ENCODE assay signal across 22 cellular contexts in the genomic region with DNA sequence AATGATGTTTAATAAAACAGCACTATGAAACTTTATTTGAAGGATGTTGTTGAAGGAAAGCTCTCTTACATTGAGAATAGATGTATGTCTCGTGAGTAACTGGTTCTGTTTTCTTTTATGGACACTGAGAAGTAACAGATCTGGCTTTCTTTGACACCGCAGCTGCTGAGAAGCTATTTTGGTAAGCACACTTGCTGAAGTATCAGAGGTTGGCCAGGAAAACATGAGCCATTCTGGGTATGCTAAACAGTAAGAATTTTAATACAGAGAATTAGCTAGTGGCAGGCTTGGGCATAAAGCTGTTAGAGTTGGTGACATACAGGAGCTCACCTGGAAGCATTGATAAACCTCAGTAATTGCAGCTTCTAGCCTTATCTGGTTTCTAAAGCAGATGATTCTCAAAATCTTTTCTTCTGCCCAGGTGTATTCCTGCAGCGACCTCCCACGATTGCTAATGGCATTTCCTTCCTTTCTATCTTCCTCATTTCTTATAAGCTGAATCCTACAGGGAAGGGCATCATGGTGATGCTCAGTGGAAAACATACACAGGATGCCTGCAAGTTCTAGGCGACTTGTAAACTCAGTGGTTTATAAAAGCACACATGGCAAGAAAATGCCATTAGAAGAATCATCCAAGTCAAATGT.
"Had no signal": no experiment of that assay in that cellular context is flagged by ENCODE, and none has a peak within 500 bp of the region (broad histone marks: within the 10 kb centered on the region; RNA-seq: fewer than 3 reads in every experiment).

No MANE protein-coding gene starts in this region.

- H3K4me1 ChIP-seq: colonic mucosa had no signal

- H3K27me3 Mint-ChIP-seq: activated CD4-positive, alpha-beta memory T cell treated with anti-CD3 and anti-CD28 coated beads, Interleukin-2, amount 10 ng/mL, durations not matched to agents 7 days and 5 days; activated CD4-positive, alpha-beta T cell treated with anti-CD3 and anti-CD28 coated beads for 36 hours; activated naive CD4-positive, alpha-beta T cell treated with anti-CD3 and anti-CD28 coated beads, Interleukin-2, amount 10 ng/mL, durations not matched to agents 7 days and 5 days had no signal

- H3K4me1 Mint-ChIP-seq: activated CD4-positive, alpha-beta memory T cell treated with anti-CD3 and anti-CD28 coated beads, Interleukin-2, amount 10 ng/mL, durations not matched to agents 7 days and 5 days; activated CD4-positive, alpha-beta T cell treated with anti-CD3 and anti-CD28 coated beads for 36 hours; activated naive CD4-positive, alpha-beta T cell treated with anti-CD3 and anti-CD28 coated beads, Interleukin-2, amount 10 ng/mL, durations not matched to agents 7 days and 5 days; activated naive CD8-positive, alpha-beta T cell treated with anti-CD3 and anti-CD28 coated beads for 36 hours; activated T-helper 17 cell treated with anti-CD3 and anti-CD28 coated beads, Interleukin-2, amount 50 U/mL, for 72 hours had no signal

- H3K27ac Mint-ChIP-seq: activated CD4-positive, alpha-beta memory T cell treated with anti-CD3 and anti-CD28 coated beads, Interleukin-2, amount 10 ng/mL, durations not matched to agents 7 days and 5 days; activated CD4-positive, alpha-beta T cell treated with anti-CD3 and anti-CD28 coated beads for 36 hours; activated naive CD4-positive, alpha-beta T cell treated with anti-CD3 and anti-CD28 coated beads, Interleukin-2, amount 10 ng/mL, durations not matched to agents 7 days and 5 days; activated naive CD8-positive, alpha-beta T cell treated with anti-CD3 and anti-CD28 coated beads for 36 hours; activated T-helper 17 cell treated with anti-CD3 and anti-CD28 coated beads, Interleukin-2, amount 50 U/mL, for 72 hours had no signal

- ATAC-seq: activated CD4-positive, alpha-beta T cell treated with anti-CD3 and anti-CD28 coated beads for 36 hours; activated T-helper 17 cell treated with anti-CD3 and anti-CD28 coated beads, Interleukin-2, amount 50 U/mL, for 72 hours had no signal

- DNase-seq: activated CD4-positive, alpha-beta memory T cell treated with anti-CD3 and anti-CD28 coated beads, Interleukin-2, amount 10 ng/mL, durations not matched to agents 7 days and 5 days; activated CD4-positive, alpha-beta T cell treated with anti-CD3 and anti-CD28 coated beads for 36 hours; activated CD4-positive, alpha-beta T cell treated with anti-CD3 and anti-CD28 coated beads, Interleukin-2, amount 50 U/mL, for 1 hour; activated gamma-delta T cell; activated naive CD4-positive, alpha-beta T cell treated with anti-CD3 and anti-CD28 coated beads, Interleukin-2, amount 10 ng/mL, durations not matched to agents 7 days and 5 days; activated naive CD8-positive, alpha-beta T cell treated with anti-CD3 and anti-CD28 coated beads for 36 hours; activated T-cell treated with anti-CD3 and anti-CD28 coated beads for 4 hours; activated T-cell treated with anti-CD3 and anti-CD28 coated beads, Interleukin-2, amount 50 U/mL, for 48 hours; caudate nucleus; colonic mucosa; Kasumi-1; NCI-H1048; NCI-H1417; NCI-H1694 treated with DMSO at 0.1 percent for 48 hours; NCI-H2029 treated with DMSO at 0.1 percent for 48 hours; NCI-H345; NCI-H510A; NCI-H526 treated with DMSO at 0.1 percent for 48 hours; T-helper 1 cell had no signal

- H3K27ac ChIP-seq: colonic mucosa, SK-N-MC, VCaP had no signal

- H3K36me3 ChIP-seq: colonic mucosa had no signal

- H3K27me3 ChIP-seq: colonic mucosa had no signal

- H3K4me3 ChIP-seq: colonic mucosa, SK-N-MC had no signal

- H3K4me3 Mint-ChIP-seq: activated CD4-positive, alpha-beta memory T cell treated with anti-CD3 and anti-CD28 coated beads, Interleukin-2, amount 10 ng/mL, durations not matched to agents 7 days and 5 days; activated CD4-positive, alpha-beta T cell treated with anti-CD3 and anti-CD28 coated beads for 36 hours; activated naive CD4-positive, alpha-beta T cell treated with anti-CD3 and anti-CD28 coated beads, Interleukin-2, amount 10 ng/mL, durations not matched to agents 7 days and 5 days; activated naive CD8-positive, alpha-beta T cell treated with anti-CD3 and anti-CD28 coated beads for 36 hours; activated T-helper 17 cell treated with anti-CD3 and anti-CD28 coated beads, Interleukin-2, amount 50 U/mL, for 72 hours had no signal

- H3K9me3 ChIP-seq: colonic mucosa had no signal

- H3K9me3 Mint-ChIP-seq: activated CD4-positive, alpha-beta memory T cell treated with anti-CD3 and anti-CD28 coated beads, Interleukin-2, amount 10 ng/mL, durations not matched to agents 7 days and 5 days; activated naive CD4-positive, alpha-beta T cell treated with anti-CD3 and anti-CD28 coated beads, Interleukin-2, amount 10 ng/mL, durations not matched to agents 7 days and 5 days had no signal

- H3K36me3 Mint-ChIP-seq: activated naive CD4-positive, alpha-beta T cell treated with anti-CD3 and anti-CD28 coated beads, Interleukin-2, amount 10 ng/mL, durations not matched to agents 7 days and 5 days; activated naive CD8-positive, alpha-beta T cell treated with anti-CD3 and anti-CD28 coated beads for 36 hours had no signal
